ENCODE assay signal across 12 cellular contexts in genomic region chr10:10831085-10831484, GRCh38.
DNase-seq lines count a peak whose midpoint lies in the region; ATAC-seq and TF ChIP-seq lines count a peak whose summit lies in the region.
"Had no signal": no experiment of that assay in that cellular context is flagged by ENCODE, and none has a peak within 500 bp of the region (broad histone marks: within the 10 kb centered on the region; RNA-seq: fewer than 3 reads in every experiment).

No MANE protein-coding gene starts in this region.

- H3K27me3 ChIP-seq in RWPE2 (ENCODE audit: insufficient read depth, poor library complexity, severe bottlenecking) = no peaks in the 10 kb centered on the region
- H3K27me3 ChIP-seq: BLaER1 treated with 17β-estradiol and CSF1 and Interleukin-3, amounts not matched to agents 10 nM and 100 nM had no signal

- no peak overlapping the region for H3K4me3 ChIP-seq in AG09309 (ENCODE audit: control insufficient read depth, low read depth, low read length)
- no peak overlapping the region for H3K4me3 ChIP-seq in RWPE2 (ENCODE audit: severe bottlenecking)
- peak overlapping the region; percentile 11 for H3K4me3 ChIP-seq in fibroblast of pulmonary artery (replicated peaks; ENCODE audit: low read depth, low read length)
- H3K4me3 ChIP-seq: BLaER1 treated with 17β-estradiol and CSF1 and Interleukin-3, amounts not matched to agents 10 nM and 100 nM had no signal

- peak overlapping the region; percentile 95 for H3K27ac ChIP-seq in RWPE2 (ENCODE audit: poor library complexity, severe bottlenecking)
- H3K27ac ChIP-seq: VCaP had no signal

- no peaks in the 10 kb centered on the region for H3K36me3 Mint-ChIP-seq in osteocyte (ENCODE audit: unreplicated experiment)
- no peaks in the 10 kb centered on the region for H3K36me3 Mint-ChIP-seq in endothelial cell (ENCODE audit: low read depth, unreplicated experiment)

- no peaks in the 10 kb centered on the region for H3K9me3 ChIP-seq in RWPE2 (ENCODE audit: severe bottlenecking)

- H3K9me3 Mint-ChIP-seq in osteocyte (ENCODE audit: unreplicated experiment) (no peaks in the 10 kb centered on the region), endothelial cell (ENCODE audit: unreplicated experiment) (no peaks in the 10 kb centered on the region)

- DNase-seq in AG09309 (ENCODE audit: low read depth) = peak; percentile 46
- DNase-seq in RWPE2 (ENCODE audit: low spot score) = peak; percentile 80
- DNase-seq in fibroblast of pulmonary artery (ENCODE audit: low read depth) = peak; percentile 96
- DNase-seq in osteocyte (ENCODE audit: extremely low spot score, unreplicated experiment) = no peak
- no peak for DNase-seq in stimulated activated CD4-positive, alpha-beta T cell treated with anti-CD3 and anti-CD28 coated beads, Interleukin-4, amount 100 ng/mL, for 24 hours
- no peak for DNase-seq in GOT3 (lab: John Stamatoyannopoulos, UW)
- DNase-seq in endothelial cell (ENCODE audit: low spot score) = no peak
- DNase-seq: left colon, NCI-H748 treated with DMSO at 0.1 percent for 48 hours had no signal

- peak overlapping the region; percentile 98 for H3K27ac Mint-ChIP-seq in osteocyte (ENCODE audit: unreplicated experiment)
- no peak overlapping the region for H3K27ac Mint-ChIP-seq in endothelial cell (ENCODE audit: unreplicated experiment)

- peak overlapping the region; percentile 35 for H3K4me3 Mint-ChIP-seq in osteocyte (ENCODE audit: unreplicated experiment)
- no peak overlapping the region for H3K4me3 Mint-ChIP-seq in endothelial cell (ENCODE audit: unreplicated experiment)

- H3K36me3 ChIP-seq in RWPE2 (ENCODE audit: low read depth) = no peaks in the 10 kb centered on the region
- H3K36me3 ChIP-seq: BLaER1 treated with 17β-estradiol and CSF1 and Interleukin-3, amounts not matched to agents 10 nM and 100 nM had no signal

- peak; percentile 85 for ATAC-seq in RWPE2 (ENCODE audit: low read depth)
- ATAC-seq in HG02623 (IDR thresholded peaks at IDR 0.05; ENCODE audit: unreplicated experiment) = no peak
- ATAC-seq: left colon had no signal

- H3K27me3 Mint-ChIP-seq in osteocyte (ENCODE audit: unreplicated experiment) = no peaks in the 10 kb centered on the region
- no peaks in the 10 kb centered on the region for H3K27me3 Mint-ChIP-seq in endothelial cell (ENCODE audit: unreplicated experiment)

- TF ChIP-seq CTCF in AG09309 (IDR thresholded peaks at IDR 0.05; ENCODE audit: control insufficient read depth, insufficient read depth, low read depth, low read length, missing control alignments) (no peak), RWPE2 (IDR thresholded peaks at IDR 0.05; ENCODE audit: poor library complexity, severe bottlenecking) (no peak), fibroblast of pulmonary artery (IDR thresholded peaks at IDR 0.05; ENCODE audit: low read length, missing control alignments) (no peak), osteocyte (IDR thresholded peaks at IDR 0.05) (no peak), endothelial cell (IDR thresholded peaks at IDR 0.05; ENCODE audit: unreplicated experiment) (no peak)

- H3K4me1 ChIP-seq in RWPE2 (ENCODE audit: insufficient read depth, poor library complexity, severe bottlenecking) = peaks cover 23% of the 10 kb centered on the region

- H3K4me1 Mint-ChIP-seq in osteocyte (ENCODE audit: unreplicated experiment) = peaks cover 38% of the 10 kb centered on the region
- H3K4me1 Mint-ChIP-seq in endothelial cell (ENCODE audit: unreplicated experiment) = no peaks in the 10 kb centered on the region

Comparison
In these comparisons a context has a peak if more than half of its experiments do, and no peak if none do; other contexts are left out.
1. DNase-seq: peak in AG09309 (single experiment), RWPE2 (single experiment) and fibroblast of pulmonary artery (single experiment); none in osteocyte (single experiment), stimulated activated CD4-positive, alpha-beta T cell treated with anti-CD3 and anti-CD28 coated beads, Interleukin-4, amount 100 ng/mL, for 24 hours (single experiment), GOT3 (single experiment) and endothelial cell (single experiment).